Comparison of ENCODE assay signal across 9 cellular contexts in the genomic region with DNA sequence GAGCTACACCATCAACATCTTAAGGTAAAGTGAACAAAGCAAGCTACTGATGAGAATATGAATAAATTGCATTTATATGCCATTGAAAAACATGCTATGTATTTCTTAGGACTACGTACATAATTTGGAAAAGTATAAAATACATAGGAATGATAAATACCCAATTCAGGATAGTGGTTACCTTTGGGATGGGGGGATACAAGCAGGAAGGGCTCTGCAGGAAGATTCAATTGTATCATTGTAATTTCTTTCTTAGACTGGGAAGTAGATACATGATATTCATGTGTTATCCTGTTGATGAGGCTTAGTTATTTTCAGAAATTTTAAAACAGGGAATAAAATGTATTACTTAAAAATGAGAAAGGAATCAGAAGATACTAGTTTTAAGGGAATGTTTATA.
"Had no signal": no experiment of that assay in that cellular context is flagged by ENCODE, and none has a peak within 500 bp of the region (broad histone marks: within the 10 kb centered on the region; RNA-seq: fewer than 3 reads in every experiment).

No MANE protein-coding gene starts in this region.

- H3K4me3 ChIP-seq: GM23248, K562 had no signal

- H3K9ac ChIP-seq: GM23248 had no signal

- H3K27ac ChIP-seq: GM23248, HL-60 had no signal

- H3K4me1 Mint-ChIP-seq: H9 had no signal

- H3K4me3 Mint-ChIP-seq: H9 had no signal

- H3K9me3 Mint-ChIP-seq: H9 had no signal

- H3K27ac Mint-ChIP-seq: H9 had no signal

- H2AFZ ChIP-seq: GM23248 had no signal

- ATAC-seq: K562 had no signal

- FAIRE-seq: H1, H54, K562 had no signal

- DNase-seq: GM23248, H9, HCEC 1CT, IMR-90, KG1 had no signal
